Comparison of ENCODE assay signal across 8 cellular contexts in the genomic region with DNA sequence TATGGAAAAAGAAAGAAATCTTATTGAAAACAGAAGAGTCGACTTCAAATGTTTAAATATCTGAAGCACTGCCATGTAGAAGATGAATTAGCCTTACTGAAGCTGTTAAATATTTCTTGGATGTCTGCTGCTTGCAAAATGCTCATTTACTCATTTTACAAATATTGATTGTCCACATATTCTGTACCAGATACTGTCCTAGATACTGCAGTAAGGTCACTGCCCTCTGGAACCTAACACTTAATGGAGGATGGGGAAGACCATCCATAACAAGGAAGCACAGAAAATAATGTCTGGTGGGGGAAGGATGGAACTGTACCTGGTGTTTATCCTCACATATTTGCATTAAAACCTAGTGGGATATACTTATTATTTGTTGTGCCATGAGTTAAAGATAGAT.
"Had no signal": no experiment of that assay in that cellular context is flagged by ENCODE, and none has a peak within 500 bp of the region (broad histone marks: within the 10 kb centered on the region; RNA-seq: fewer than 3 reads in every experiment).

No MANE protein-coding gene starts in this region.

- H3K4me2 ChIP-seq: GM23338 had no signal

- H3K4me3 Mint-ChIP-seq: GM23338, H9, IgD-negative memory B cell had no signal

- ATAC-seq: GM23338 had no signal

- FAIRE-seq: H1, H54, HTR-8/SVneo had no signal

- DNase-seq: H9, HCEC 1CT, KBM-7 had no signal

- H3K9me3 Mint-ChIP-seq: GM23338, IgD-negative memory B cell had no signal

- H3K4me3 ChIP-seq: GM23338 had no signal

- H2AFZ ChIP-seq: GM23338 had no signal

- H3K27ac Mint-ChIP-seq: GM23338, H9 had no signal

- H3K4me1 Mint-ChIP-seq: GM23338, H9 had no signal

- H3K36me3 Mint-ChIP-seq: IgD-negative memory B cell had no signal
